ENCODE assay signal across 18 cellular contexts in genomic region chr14:102403028-102403427, GRCh38. TPM values are rescaled to one million over a fixed set of nuclear protein-coding genes. Genes with fewer than 3 reads are reported as not detected.
DNase-seq lines count a peak whose midpoint lies in the region; ATAC-seq, FAIRE-seq and TF ChIP-seq lines count a peak whose summit lies in the region.
"Had no signal": no experiment of that assay in that cellular context is flagged by ENCODE, and none has a peak within 500 bp of the region (broad histone marks: within the 10 kb centered on the region; RNA-seq: fewer than 3 reads in every experiment).

No MANE protein-coding gene starts in this region.

- H3K36me3 ChIP-seq in GM23248 (ENCODE audit: low read depth) (peaks cover 14% of the 10 kb centered on the region), astrocyte (ENCODE audit: insufficient read depth, low read length) (peaks cover 3% of the 10 kb centered on the region)

- no peaks in the 10 kb centered on the region for H3K9me2 ChIP-seq in GM23248 (ENCODE audit: insufficient read depth)

- no peaks in the 10 kb centered on the region; the same call in 1 of the 2 replicates for H3F3A ChIP-seq in GM23248 (ENCODE audit: insufficient read depth)

- H3K27ac Mint-ChIP-seq in astrocyte (ENCODE audit: unreplicated experiment), result no peak overlapping the region
- H3K27ac Mint-ChIP-seq: GM23338 had no signal

- no peaks in the 10 kb centered on the region for H3K27me3 Mint-ChIP-seq in astrocyte (ENCODE audit: low read depth, unreplicated experiment)
- H3K27me3 Mint-ChIP-seq: CD4-positive, CD25-positive, alpha-beta regulatory T cell had no signal

- no peaks in the 10 kb centered on the region for H3K9me3 ChIP-seq in GM23248 (ENCODE audit: low read depth)
- peaks cover 10% of the 10 kb centered on the region for H3K9me3 ChIP-seq in astrocyte (ENCODE audit: insufficient read depth, low read depth, low read length)

- H3K4me1 Mint-ChIP-seq in astrocyte (ENCODE audit: low read depth, unreplicated experiment), result no peaks in the 10 kb centered on the region

- no peak for ATAC-seq in GM21576 (IDR thresholded peaks at IDR 0.05; ENCODE audit: unreplicated experiment)
- ATAC-seq in GM21723 (IDR thresholded peaks at IDR 0.05; ENCODE audit: unreplicated experiment), result no peak
- ATAC-seq: GM23338 had no signal

- H3K79me2 ChIP-seq in GM23248 (ENCODE audit: insufficient read depth) (no peaks in the 10 kb centered on the region), astrocyte (ENCODE audit: insufficient read depth, low read length) (no peaks in the 10 kb centered on the region)

- H3K27ac ChIP-seq in GM23248, result no peak overlapping the region
- H3K27ac ChIP-seq in astrocyte (ENCODE audit: low read depth, low read length), result no peak overlapping the region
- H3K27ac ChIP-seq: BLaER1 treated with 17β-estradiol and CSF1 and Interleukin-3, amounts not matched to agents 10 nM and 100 nM had no signal

- H3K4me2 ChIP-seq in GM23248 (ENCODE audit: unreplicated experiment), result no peak overlapping the region
- H3K4me2 ChIP-seq in astrocyte (ENCODE audit: low read length), result no peak overlapping the region
- H3K4me2 ChIP-seq: BLaER1 treated with 17β-estradiol and CSF1 and Interleukin-3, amounts not matched to agents 10 nM and 100 nM; GM23338 had no signal

- no peak for FAIRE-seq in astrocyte (lab: Jason Lieb, UNC)
- FAIRE-seq: GM12892 had no signal

- H3K27me3 ChIP-seq in GM23248 (replicated peaks; ENCODE audit: insufficient read depth), result no peaks in the 10 kb centered on the region
- H3K27me3 ChIP-seq in astrocyte (ENCODE audit: insufficient read depth, low read length), result no peaks in the 10 kb centered on the region
- H3K27me3 ChIP-seq: BLaER1 treated with 17β-estradiol and CSF1 and Interleukin-3, amounts not matched to agents 10 nM and 100 nM had no signal

- peak; percentile 5 for DNase-seq in COR-L47 (lab: John Stamatoyannopoulos, UW)
- DNase-seq in GM23248, result peak; percentile 21
- DNase-seq in astrocyte (ENCODE audit: low read depth), result no peak
- DNase-seq in fibroblast of pulmonary artery (ENCODE audit: low read depth), result peak; percentile 3
- DNase-seq in stimulated activated CD4-positive, alpha-beta T cell treated with anti-CD3 and anti-CD28 coated beads, Interleukin-2, amount 100 ng/mL, for 24 hours, result no peak
- DNase-seq: AML-193; CD4-positive, CD25-positive, alpha-beta regulatory T cell; DMS153; DND-41; GDM1; H7; IMR-90; KG1 had no signal

- H4K20me1 ChIP-seq in GM23248 (ENCODE audit: insufficient read depth), result no peaks in the 10 kb centered on the region
- H4K20me1 ChIP-seq in astrocyte (ENCODE audit: insufficient read depth, low read length), result no peaks in the 10 kb centered on the region
- H4K20me1 ChIP-seq: BLaER1 treated with 17β-estradiol and CSF1 and Interleukin-3, amounts not matched to agents 10 nM and 100 nM had no signal

- H3K4me3 ChIP-seq in GM23248 (no peak overlapping the region), astrocyte (ENCODE audit: insufficient read depth, low read depth, low read length) (no peak overlapping the region), fibroblast of pulmonary artery (replicated peaks; ENCODE audit: low read depth, low read length) (no peak overlapping the region)
- H3K4me3 ChIP-seq: BLaER1 treated with 17β-estradiol and CSF1 and Interleukin-3, amounts not matched to agents 10 nM and 100 nM; GM23338 had no signal

- H3K9ac ChIP-seq in GM23248 (no peak overlapping the region), astrocyte (ENCODE audit: low read length) (no peak overlapping the region)
- H3K9ac ChIP-seq: BLaER1 treated with 17β-estradiol and CSF1 and Interleukin-3, amounts not matched to agents 10 nM and 100 nM had no signal

- H3K36me3 Mint-ChIP-seq in astrocyte (ENCODE audit: low read depth, unreplicated experiment), result peaks cover 39% of the 10 kb centered on the region

- H3K4me1 ChIP-seq in GM23248 (ENCODE audit: insufficient read depth) (no peaks in the 10 kb centered on the region), astrocyte (ENCODE audit: insufficient read depth, low read length) (no peaks in the 10 kb centered on the region)
- H3K4me1 ChIP-seq: BLaER1 treated with 17β-estradiol and CSF1 and Interleukin-3, amounts not matched to agents 10 nM and 100 nM had no signal

- H3K4me3 Mint-ChIP-seq in astrocyte (ENCODE audit: unreplicated experiment), result peak overlapping the region; percentile 28
- H3K4me3 Mint-ChIP-seq: CD4-positive, CD25-positive, alpha-beta regulatory T cell; GM23338 had no signal

- peaks cover 22% of the 10 kb centered on the region for H3K9me3 Mint-ChIP-seq in astrocyte (ENCODE audit: unreplicated experiment)

- H2AFZ ChIP-seq in GM23248, result no peak overlapping the region
- H2AFZ ChIP-seq in astrocyte (ENCODE audit: low read depth, low read length), result no peak overlapping the region
- H2AFZ ChIP-seq: GM23338 had no signal

- in situ Hi-C loops in GM23248 (cut with MboI), result no loop called here

- TF ChIP-seq CTCF in astrocyte (IDR thresholded peaks at IDR 0.05; ENCODE audit: insufficient read depth, low read depth, low read length) (no peak), fibroblast of pulmonary artery (IDR thresholded peaks at IDR 0.05; ENCODE audit: low read length, missing control alignments) (no peak)

RNA-seq across cellular contexts. Expression of gene TECPR2, which starts 40.3 kb away (rescaled TPM):
- total RNA-seq in GM23248 (2014; rRNA removed; shearing (Covaris generic)), result 10.1 and 15.8 TPM in 2 replicates
- 9.1 and 11.4 TPM in 2 replicates for polyA plus RNA-seq in GM23248 (2016; fragmentation: Nextera tagmentation; extraction: Ambion mirVana)
- total RNA-seq in astrocyte, result 19.9 and 23.1 TPM in 2 replicates

RNA-seq across cellular contexts. Expression of gene CINP, which starts 40.3 kb away (rescaled TPM):
- 45.7 and 52.1 TPM in 2 replicates for total RNA-seq in GM23248 (2014; rRNA removed; shearing (Covaris generic))
- 60.3 and 60.5 TPM in 2 replicates for polyA plus RNA-seq in GM23248 (2016; fragmentation: Nextera tagmentation; extraction: Ambion mirVana)
- 34.9 and 37.8 TPM in 2 replicates for total RNA-seq in astrocyte

Comparison
In these comparisons a context has a peak if more than half of its experiments do, and no peak if none do; other contexts are left out.
1. DNase-seq: peak in COR-L47 (single experiment), GM23248 (single experiment) and fibroblast of pulmonary artery (single experiment); none in astrocyte (single experiment) and stimulated activated CD4-positive, alpha-beta T cell treated with anti-CD3 and anti-CD28 coated beads, Interleukin-2, amount 100 ng/mL, for 24 hours (0 of 2).